In the genomic region with DNA sequence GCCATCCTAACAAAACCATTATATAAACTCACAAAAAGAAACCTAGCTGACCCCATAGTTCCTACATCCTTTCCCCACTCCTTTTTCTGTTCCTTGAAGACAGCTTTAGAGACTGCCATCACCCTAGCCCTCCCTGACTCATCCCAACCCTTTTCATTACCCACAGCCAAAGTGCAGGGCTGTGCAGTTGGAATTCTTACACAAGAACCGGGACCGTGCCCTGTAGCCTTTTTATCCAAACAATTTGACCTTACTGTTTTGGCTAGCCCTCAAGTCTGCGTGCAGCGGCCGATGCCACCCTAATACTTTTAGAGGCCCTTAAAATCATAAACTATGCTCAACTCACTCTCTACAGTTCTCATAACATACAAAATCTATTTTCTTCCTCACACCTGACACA, we compare ENCODE assay signal across 8 cellular contexts. TPM values are rescaled to one million over a fixed set of nuclear protein-coding genes. Genes with fewer than 3 reads are reported as not detected.
DNase-seq lines count a peak whose midpoint lies in the region; ATAC-seq and TF ChIP-seq lines count a peak whose summit lies in the region.
"Not testable (repeated sequence)": the region's sequence is repeated elsewhere in the genome, so short reads cannot be mapped to it uniquely, and the experiment has no call there.

No MANE protein-coding gene starts in this region.

- not testable (repeated sequence) for H3K27me3 Mint-ChIP-seq in CD4-positive, CD25-positive, alpha-beta regulatory T cell; T-helper 17 cell; activated CD8-positive, alpha-beta T cell treated with anti-CD3 and anti-CD28 coated beads, Interleukin-2, amount 10 ng/mL, durations not matched to agents 7 days and 5 days (ENCODE audit: low read depth); activated naive CD4-positive, alpha-beta T cell treated with anti-CD3 and anti-CD28 coated beads, Interleukin-2, amount 50 U/mL, for 24 hours; glutamatergic neuron (ENCODE audit: unreplicated experiment); naive thymus-derived CD8-positive, alpha-beta T cell; stimulated activated naive CD8-positive, alpha-beta T cell treated with anti-CD3 and anti-CD28 coated beads, Interleukin-15, Interleukin-2, amounts not matched to agents 100 ng/mL and 50 ng/mL, for 24 hours

- H3K4me3 Mint-ChIP-seq in CD4-positive, CD25-positive, alpha-beta regulatory T cell; activated CD8-positive, alpha-beta T cell treated with anti-CD3 and anti-CD28 coated beads, Interleukin-2, amount 10 ng/mL, durations not matched to agents 7 days and 5 days; activated naive CD4-positive, alpha-beta T cell treated with anti-CD3 and anti-CD28 coated beads, Interleukin-2, amount 50 U/mL, for 24 hours; glutamatergic neuron (ENCODE audit: unreplicated experiment); naive thymus-derived CD8-positive, alpha-beta T cell; stimulated activated naive CD8-positive, alpha-beta T cell treated with anti-CD3 and anti-CD28 coated beads, Interleukin-15, Interleukin-2, amounts not matched to agents 100 ng/mL and 50 ng/mL, for 24 hours: not testable (repeated sequence)
- peak overlapping the region; percentile 41 for H3K4me3 Mint-ChIP-seq in T-helper 17 cell

- intact Hi-C loops in adrenal gland (cut with DNase I): not testable (repeated sequence)

- not testable (repeated sequence) for H3K36me3 ChIP-seq in CD4-positive, CD25-positive, alpha-beta regulatory T cell (ENCODE audit: control insufficient read depth, insufficient read depth, low read length); adrenal gland (replicated peaks in 1 of 2)

- peaks cover 19% of the 10 kb centered on the region for H3K36me3 Mint-ChIP-seq in CD4-positive, CD25-positive, alpha-beta regulatory T cell
- not testable (repeated sequence) for H3K36me3 Mint-ChIP-seq in T-helper 17 cell (ENCODE audit: low read depth); activated naive CD4-positive, alpha-beta T cell treated with anti-CD3 and anti-CD28 coated beads, Interleukin-2, amount 50 U/mL, for 24 hours
- peaks cover 26% of the 10 kb centered on the region for H3K36me3 Mint-ChIP-seq in activated CD8-positive, alpha-beta T cell treated with anti-CD3 and anti-CD28 coated beads, Interleukin-2, amount 10 ng/mL, durations not matched to agents 7 days and 5 days (ENCODE audit: low read depth)
- H3K36me3 Mint-ChIP-seq in glutamatergic neuron (ENCODE audit: unreplicated experiment): peaks cover 46% of the 10 kb centered on the region
- peaks cover 0 to 44% (median 0%) of the 10 kb centered on the region in 3 donors for H3K36me3 Mint-ChIP-seq in naive thymus-derived CD8-positive, alpha-beta T cell
- peaks cover 33% of the 10 kb centered on the region for H3K36me3 Mint-ChIP-seq in stimulated activated naive CD8-positive, alpha-beta T cell treated with anti-CD3 and anti-CD28 coated beads, Interleukin-15, Interleukin-2, amounts not matched to agents 100 ng/mL and 50 ng/mL, for 24 hours (ENCODE audit: low read depth)

- H3K27me3 ChIP-seq in CD4-positive, CD25-positive, alpha-beta regulatory T cell (ENCODE audit: control insufficient read depth, insufficient read depth, low read length); adrenal gland: not testable (repeated sequence)

- TF ChIP-seq CTCF in adrenal gland (IDR thresholded peaks at IDR 0.05); glutamatergic neuron (IDR thresholded peaks at IDR 0.05; ENCODE audit: partially characterized antibody, unreplicated experiment): not testable (repeated sequence)

- H3K27ac ChIP-seq in CD4-positive, CD25-positive, alpha-beta regulatory T cell (ENCODE audit: insufficient read depth, low read length, poor library complexity, severe bottlenecking); adrenal gland: not testable (repeated sequence)

- not testable (repeated sequence) for TF ChIP-seq POLR2A in adrenal gland (IDR thresholded peaks at IDR 0.05)

- ATAC-seq in CD4-positive, CD25-positive, alpha-beta regulatory T cell (ENCODE audit: low read depth in 2 of 2); T-helper 17 cell; activated CD8-positive, alpha-beta T cell treated with anti-CD3 and anti-CD28 coated beads, Interleukin-2, amount 10 ng/mL, durations not matched to agents 7 days and 5 days; naive thymus-derived CD8-positive, alpha-beta T cell: not testable (repeated sequence)

- DNase-seq in CD4-positive, CD25-positive, alpha-beta regulatory T cell; T-helper 17 cell; activated CD8-positive, alpha-beta T cell treated with anti-CD3 and anti-CD28 coated beads, Interleukin-2, amount 10 ng/mL, durations not matched to agents 7 days and 5 days; glutamatergic neuron; naive thymus-derived CD8-positive, alpha-beta T cell: not testable (repeated sequence)
- DNase-seq in adrenal gland: peak in 6 of 7 donors; percentile 37 to 78 (median 54)

- not testable (repeated sequence) for H3K9me3 ChIP-seq in CD4-positive, CD25-positive, alpha-beta regulatory T cell (ENCODE audit: control insufficient read depth in 2 of 2, low read length in 2 of 2); T-helper 17 cell (ENCODE audit: control insufficient read depth, low read length, poor library complexity, severe bottlenecking); adrenal gland (replicated peaks in 1 of 3)

- not testable (repeated sequence) for H3K9me3 Mint-ChIP-seq in CD4-positive, CD25-positive, alpha-beta regulatory T cell; activated CD8-positive, alpha-beta T cell treated with anti-CD3 and anti-CD28 coated beads, Interleukin-2, amount 10 ng/mL, durations not matched to agents 7 days and 5 days (ENCODE audit: insufficient read depth); activated naive CD4-positive, alpha-beta T cell treated with anti-CD3 and anti-CD28 coated beads, Interleukin-2, amount 50 U/mL, for 24 hours; naive thymus-derived CD8-positive, alpha-beta T cell; stimulated activated naive CD8-positive, alpha-beta T cell treated with anti-CD3 and anti-CD28 coated beads, Interleukin-15, Interleukin-2, amounts not matched to agents 100 ng/mL and 50 ng/mL, for 24 hours
- H3K9me3 Mint-ChIP-seq in glutamatergic neuron (ENCODE audit: unreplicated experiment): peaks cover 14% of the 10 kb centered on the region

- 28 to 46% (median 32%) methylated on average over 5 of the region's 5 CpGs for WGBS in adrenal gland, 4 donors

- not testable (repeated sequence) for H3K4me1 ChIP-seq in CD4-positive, CD25-positive, alpha-beta regulatory T cell (ENCODE audit: control insufficient read depth, insufficient read depth, low read length, poor library complexity, severe bottlenecking); adrenal gland (replicated peaks in 1 of 2)

- POLR2A ChIA-PET in activated CD8-positive, alpha-beta T cell treated with anti-CD3 and anti-CD28 coated beads, Interleukin-2, amount 10 ng/mL, durations not matched to agents 7 days and 5 days (lab: Charles Lee); naive thymus-derived CD8-positive, alpha-beta T cell (lab: Charles Lee): not testable (repeated sequence)

- not testable (repeated sequence) for H3K4me3 ChIP-seq in CD4-positive, CD25-positive, alpha-beta regulatory T cell (ENCODE audit: low read depth, low read length); adrenal gland

- peak overlapping the region in 2 of 3 donors; percentile 68 to 76 for H3K27ac Mint-ChIP-seq in CD4-positive, CD25-positive, alpha-beta regulatory T cell
- H3K27ac Mint-ChIP-seq in T-helper 17 cell (peak overlapping the region; percentile 90), glutamatergic neuron (ENCODE audit: unreplicated experiment) (peak overlapping the region; percentile 39)
- H3K27ac Mint-ChIP-seq in activated CD8-positive, alpha-beta T cell treated with anti-CD3 and anti-CD28 coated beads, Interleukin-2, amount 10 ng/mL, durations not matched to agents 7 days and 5 days: peak overlapping the region; percentile 50
- peak overlapping the region; percentile 42 for H3K27ac Mint-ChIP-seq in activated naive CD4-positive, alpha-beta T cell treated with anti-CD3 and anti-CD28 coated beads, Interleukin-2, amount 50 U/mL, for 24 hours
- H3K27ac Mint-ChIP-seq in naive thymus-derived CD8-positive, alpha-beta T cell: peak overlapping the region in 6 of 10 donors; percentile 11 to 63 (median 41)
- peak overlapping the region; percentile 15 for H3K27ac Mint-ChIP-seq in stimulated activated naive CD8-positive, alpha-beta T cell treated with anti-CD3 and anti-CD28 coated beads, Interleukin-15, Interleukin-2, amounts not matched to agents 100 ng/mL and 50 ng/mL, for 24 hours

- H3K4me1 Mint-ChIP-seq in CD4-positive, CD25-positive, alpha-beta regulatory T cell: peaks cover 4 to 15% (median 6%) of the 10 kb centered on the region in 4 donors
- peaks cover 32% of the 10 kb centered on the region for H3K4me1 Mint-ChIP-seq in T-helper 17 cell
- H3K4me1 Mint-ChIP-seq in activated CD8-positive, alpha-beta T cell treated with anti-CD3 and anti-CD28 coated beads, Interleukin-2, amount 10 ng/mL, durations not matched to agents 7 days and 5 days (ENCODE audit: low read depth); activated naive CD4-positive, alpha-beta T cell treated with anti-CD3 and anti-CD28 coated beads, Interleukin-2, amount 50 U/mL, for 24 hours; glutamatergic neuron (ENCODE audit: low read depth, unreplicated experiment); stimulated activated naive CD8-positive, alpha-beta T cell treated with anti-CD3 and anti-CD28 coated beads, Interleukin-15, Interleukin-2, amounts not matched to agents 100 ng/mL and 50 ng/mL, for 24 hours (ENCODE audit: low read depth): not testable (repeated sequence)
- peaks cover 0 to 27% (median 4%) of the 10 kb centered on the region in 4 donors for H3K4me1 Mint-ChIP-seq in naive thymus-derived CD8-positive, alpha-beta T cell

- CTCF ChIA-PET in activated CD8-positive, alpha-beta T cell treated with anti-CD3 and anti-CD28 coated beads, Interleukin-2, amount 10 ng/mL, durations not matched to agents 7 days and 5 days (lab: Charles Lee): not testable (repeated sequence)

RNA-seq across cellular contexts. Expression of a gene that starts 22.4 kb away (rescaled TPM):
- total RNA-seq in CD4-positive, CD25-positive, alpha-beta regulatory T cell: 12.2 TPM
- polyA plus RNA-seq in CD4-positive, CD25-positive, alpha-beta regulatory T cell: 10 to 100 TPM in 1 of 4 donors, 1 to 10 TPM in 3; 7.7 to 10.4 (median 8.5) TPM
- total RNA-seq in T-helper 17 cell: 10 to 100 TPM; 10.1 to 10.6 TPM
- total RNA-seq in activated CD8-positive, alpha-beta T cell treated with anti-CD3 and anti-CD28 coated beads, Interleukin-2, amount 10 ng/mL, durations not matched to agents 7 days and 5 days: 10 to 100 TPM; 15.4 to 15.7 TPM
- total RNA-seq in adrenal gland: 10 to 100 TPM in 6 of 8 donors, 1 to 10 TPM in 2; 4.0 to 18.4 (median 11.9) TPM
- polyA plus RNA-seq in adrenal gland: 10 to 100 TPM; 12.1 to 20.1 (median 13.6) TPM
- total RNA-seq in glutamatergic neuron (ENCODE audit: unreplicated experiment): 13.7 TPM
- 1 to 10 TPM; 4.9 to 5.6 TPM for total RNA-seq in naive thymus-derived CD8-positive, alpha-beta T cell
- 1 to 10 TPM; 7.0 to 8.5 (median 7.3) TPM for polyA plus RNA-seq in naive thymus-derived CD8-positive, alpha-beta T cell

RNA-seq across cellular contexts. Expression of a gene that starts 35.0 kb away (rescaled TPM):
- 69.1 TPM for total RNA-seq in CD4-positive, CD25-positive, alpha-beta regulatory T cell
- polyA plus RNA-seq in CD4-positive, CD25-positive, alpha-beta regulatory T cell: 100 to 1,000 TPM in 1 of 4 donors, 10 to 100 TPM in 3; 83.6 to 129 (median 97.8) TPM
- 10 to 100 TPM; 47.4 to 62.5 TPM for total RNA-seq in T-helper 17 cell
- total RNA-seq in activated CD8-positive, alpha-beta T cell treated with anti-CD3 and anti-CD28 coated beads, Interleukin-2, amount 10 ng/mL, durations not matched to agents 7 days and 5 days: 10 to 100 TPM; 65.3 to 65.5 TPM
- total RNA-seq in adrenal gland: 10 to 100 TPM; 12.9 to 47.7 (median 36.7) TPM
- polyA plus RNA-seq in adrenal gland: 10 to 100 TPM; 33.5 to 93.1 (median 45.7) TPM
- 57.1 TPM for total RNA-seq in glutamatergic neuron (ENCODE audit: unreplicated experiment)
- 10 to 100 TPM; 47.1 to 55.6 TPM for total RNA-seq in naive thymus-derived CD8-positive, alpha-beta T cell
- 10 to 100 TPM; 88.9 to 91.9 (median 90.1) TPM for polyA plus RNA-seq in naive thymus-derived CD8-positive, alpha-beta T cell

RNA-seq across cellular contexts. Expression of a gene that starts 58.9 kb away (rescaled TPM):
- 25.8 TPM for total RNA-seq in CD4-positive, CD25-positive, alpha-beta regulatory T cell
- polyA plus RNA-seq in CD4-positive, CD25-positive, alpha-beta regulatory T cell: 10 to 100 TPM; 14.0 to 24.0 (median 17.1) TPM
- 10 to 100 TPM; 15.6 to 21.3 TPM for total RNA-seq in T-helper 17 cell
- 10 to 100 TPM; 42.1 to 44.2 TPM for total RNA-seq in activated CD8-positive, alpha-beta T cell treated with anti-CD3 and anti-CD28 coated beads, Interleukin-2, amount 10 ng/mL, durations not matched to agents 7 days and 5 days
- 10 to 100 TPM; 37.0 to 67.0 (median 55.3) TPM for total RNA-seq in adrenal gland
- 100 to 1,000 TPM in 1 of 3 donors, 10 to 100 TPM in 2; 20.4 to 104 (median 24.2) TPM for polyA plus RNA-seq in adrenal gland
- total RNA-seq in glutamatergic neuron (ENCODE audit: unreplicated experiment): 43.2 TPM
- 10 to 100 TPM; 28.6 to 33.4 TPM for total RNA-seq in naive thymus-derived CD8-positive, alpha-beta T cell
- polyA plus RNA-seq in naive thymus-derived CD8-positive, alpha-beta T cell: 10 to 100 TPM; 14.5 to 32.4 (median 31.8) TPM

Comparison
In these comparisons a context has a peak if more than half of its experiments do, and no peak if none do; other contexts are left out.
1. H3K27ac Mint-ChIP-seq: peak in every context shown above with its lines; median percentile 90 in T-helper 17 cell; 72 in CD4-positive, CD25-positive, alpha-beta regulatory T cell; 50 in activated CD8-positive, alpha-beta T cell treated with anti-CD3 and anti-CD28 coated beads, Interleukin-2, amount 10 ng/mL, durations not matched to agents 7 days and 5 days; 42 in activated naive CD4-positive, alpha-beta T cell treated with anti-CD3 and anti-CD28 coated beads, Interleukin-2, amount 50 U/mL, for 24 hours; 41 in naive thymus-derived CD8-positive, alpha-beta T cell; 39 in glutamatergic neuron; 15 in stimulated activated naive CD8-positive, alpha-beta T cell treated with anti-CD3 and anti-CD28 coated beads, Interleukin-15, Interleukin-2, amounts not matched to agents 100 ng/mL and 50 ng/mL, for 24 hours.